Comparison of ENCODE assay signal across 19 cellular contexts in genomic region chr15:87522997-87523396, GRCh38.
"Had no signal": no experiment of that assay in that cellular context is flagged by ENCODE, and none has a peak within 500 bp of the region (broad histone marks: within the 10 kb centered on the region; RNA-seq: fewer than 3 reads in every experiment).

No MANE protein-coding gene starts in this region.

- ATAC-seq: esophagus mucosa; left colon; left ventricle myocardium superior; mucosa of descending colon; naive thymus-derived CD8-positive, alpha-beta T cell had no signal

- H3K4me1 ChIP-seq: right atrium auricular region, sigmoid colon, stomach had no signal

- H3K36me3 ChIP-seq: neutrophil, right atrium auricular region, sigmoid colon, stomach had no signal

- H3K4me3 ChIP-seq: coronary artery, lung, mucosa of descending colon, right atrium auricular region, sigmoid colon, stomach had no signal

- H3K27me3 ChIP-seq: neutrophil, right atrium auricular region, sigmoid colon, stomach had no signal

- DNase-seq: effector CD4-positive, alpha-beta T cell; head of caudate nucleus; hippocampal formation; left colon; left ventricle myocardium superior; mucosa of descending colon; naive thymus-derived CD8-positive, alpha-beta T cell; posterior cingulate gyrus; sigmoid colon; small intestine; stimulated activated CD4-positive, alpha-beta T cell treated with anti-CD3 and anti-CD28 coated beads, Interleukin-12 subunit alpha, Interleukin-12 subunit beta, amount 100 ng/mL, for 4 hours; stimulated activated naive CD4-positive, alpha-beta T cell; stomach; trophoblast cell had no signal

- H3K9me3 ChIP-seq: neutrophil, right atrium auricular region, sigmoid colon had no signal

- H3K27ac ChIP-seq: coronary artery, neutrophil, right atrium auricular region, sigmoid colon, stomach had no signal
